In genomic region chr15:29223640-29224039, GRCh38 we compare ENCODE assay signal across 27 cellular contexts.
"Had no signal": no experiment of that assay in that cellular context is flagged by ENCODE, and none has a peak within 500 bp of the region (broad histone marks: within the 10 kb centered on the region; RNA-seq: fewer than 3 reads in every experiment).

No MANE protein-coding gene starts in this region.

- H3K36me3 Mint-ChIP-seq: mesothelial cell of epicardium; naive B cell; natural killer cell; stimulated activated naive B cell treated with anti-CD40 and anti-IgM and Interleukin-4, amounts not matched to agents 10 μg/mL and 1 μg/mL and 100 μg/mL, for 72 hours had no signal

- H2AFZ ChIP-seq: neural progenitor cell, parathyroid adenoma had no signal

- H3K4me1 Mint-ChIP-seq: naive B cell; natural killer cell; stimulated activated naive B cell treated with anti-CD40 and anti-IgM and Interleukin-4, amounts not matched to agents 10 μg/mL and 1 μg/mL and 100 μg/mL, for 72 hours had no signal

- DNase-seq: hippocampal formation; kidney; left colon; mesendoderm; naive B cell; natural killer cell; nephron progenitor cell; psoas muscle; right lobe of liver; stimulated activated CD4-positive, alpha-beta T cell treated with anti-CD3 and anti-CD28 coated beads, Interleukin-1b, Interleukin-23, amount 100 ng/mL, for 48 hours; stimulated activated CD4-positive, alpha-beta T cell treated with anti-CD3 and anti-CD28 coated beads, Interleukin-2, amount 100 ng/mL, for 48 hours; stimulated activated CD4-positive, alpha-beta T cell treated with anti-CD3 and anti-CD28 coated beads, Interleukin-4, amount 100 ng/mL, for 4 hours; stimulated activated CD8-positive, alpha-beta memory T cell treated with anti-CD3 and anti-CD28 coated beads, Interleukin-4, amount 100 ng/mL, for 48 hours; stimulated activated naive B cell treated with anti-CD40 and anti-IgM and Interleukin-4, amounts not matched to agents 10 μg/mL and 1 μg/mL and 100 μg/mL, for 72 hours; stimulated activated naive CD8-positive, alpha-beta T cell treated with anti-CD3 and anti-CD28 coated beads, Interleukin-15, Interleukin-2, amounts not matched to agents 100 U/mL and 50 U/mL, for 24 hours; stomach; transverse colon; upper lobe of right lung had no signal

- H3K4me3 ChIP-seq: left lung, lung, neural progenitor cell, psoas muscle, right lobe of liver, smooth muscle cell, stomach, thyroid gland, transverse colon, upper lobe of right lung had no signal

- H3K27me3 ChIP-seq: left lung, neural progenitor cell, right lobe of liver, testis, thyroid gland, transverse colon, upper lobe of right lung had no signal

- H3K9ac ChIP-seq: neural progenitor cell, parathyroid adenoma had no signal

- H3K4me2 ChIP-seq: neural progenitor cell, smooth muscle cell had no signal

- H3K4me1 ChIP-seq: left lung, parathyroid adenoma, psoas muscle, right lobe of liver, stomach, testis, thyroid gland, transverse colon, upper lobe of right lung had no signal

- H3K27ac Mint-ChIP-seq: mesothelial cell of epicardium; naive B cell; natural killer cell; nephron progenitor cell; stimulated activated naive B cell treated with anti-CD40 and anti-IgM and Interleukin-4, amounts not matched to agents 10 μg/mL and 1 μg/mL and 100 μg/mL, for 72 hours had no signal

- H3K27ac ChIP-seq: left lung, neural progenitor cell, parathyroid adenoma, psoas muscle, right lobe of liver, stomach, testis, thyroid gland, transverse colon, upper lobe of right lung had no signal

- H3K9me3 ChIP-seq: left lung, psoas muscle, right lobe of liver, testis, thyroid gland, transverse colon, upper lobe of right lung had no signal

- FAIRE-seq: kidney, urothelium cell line had no signal

- H3K36me3 ChIP-seq: left lung, neural progenitor cell, right lobe of liver, stomach, thyroid gland, transverse colon, upper lobe of right lung had no signal

- ATAC-seq: left colon; left lung; natural killer cell; psoas muscle; right lobe of liver; stimulated activated naive B cell treated with anti-CD40 and anti-IgM and Interleukin-4, amounts not matched to agents 10 μg/mL and 1 μg/mL and 100 μg/mL, for 72 hours; stimulated activated naive CD8-positive, alpha-beta T cell treated with anti-CD3 and anti-CD28 coated beads, Interleukin-15, Interleukin-2, amounts not matched to agents 100 U/mL and 50 U/mL, for 24 hours; upper lobe of right lung had no signal

- H3K9me3 Mint-ChIP-seq: natural killer cell, neural progenitor cell had no signal

- H3K4me3 Mint-ChIP-seq: mesothelial cell of epicardium; naive B cell; natural killer cell; nephron progenitor cell; neural progenitor cell; stimulated activated naive B cell treated with anti-CD40 and anti-IgM and Interleukin-4, amounts not matched to agents 10 μg/mL and 1 μg/mL and 100 μg/mL, for 72 hours had no signal
